Comparison of ENCODE assay signal across 8 cellular contexts in genomic region chr7:636396-636795, GRCh38.
DNase-seq lines count a peak whose midpoint lies in the region; ATAC-seq, FAIRE-seq and TF ChIP-seq lines count a peak whose summit lies in the region.

No MANE protein-coding gene starts in this region.

- no peak for DNase-seq in AG09309 (ENCODE audit: low read depth)
- peak; percentile 25 for DNase-seq in activated T-helper 1 cell treated with Interleukin-2 at 50 U/mL for 16 hours (ENCODE audit: low read depth)
- DNase-seq in keratinocyte (ENCODE audit: low read depth, low spot score) = no peak
- no peak for DNase-seq in type B pancreatic cell (ENCODE audit: extremely low spot score, unreplicated experiment)
- DNase-seq in thyroid gland = no peak

- TF ChIP-seq EP300 in Ishikawa (IDR thresholded peaks at IDR 0.05; ENCODE audit: borderline replicate concordance) = no peak

- H3K9ac ChIP-seq in keratinocyte (ENCODE audit: control insufficient read depth, extremely low read depth, insufficient read depth, low read length) = no peak overlapping the region

- no peak overlapping the region for H3K27ac Mint-ChIP-seq in type B pancreatic cell

- intact Hi-C loops in thyroid gland (cut with DNase I) = loop anchor here (10.0 kb wide), 1 partner anchor 312 kb away; no protein-coding TSS in a partner anchor

- no peaks in the 10 kb centered on the region for H3K79me2 ChIP-seq in keratinocyte (ENCODE audit: control insufficient read depth, insufficient read depth, low read length)

- peak; percentile 89 for TF ChIP-seq RAD21 in Ishikawa (IDR thresholded peaks at IDR 0.05; ENCODE audit: low read depth)

- H3K27me3 ChIP-seq in keratinocyte (ENCODE audit: control insufficient read depth, extremely low read depth, insufficient read depth, low read length) (no peaks in the 10 kb centered on the region), thyroid gland (no peaks in the 10 kb centered on the region)

- H4K20me1 ChIP-seq in keratinocyte (ENCODE audit: control insufficient read depth, extremely low read depth, insufficient read depth, low read length) = no peaks in the 10 kb centered on the region

- 88 to 93% methylated on average over 11 to 16 of the region's 17 CpGs for WGBS in thyroid gland, 2 donors

- H3K27me3 Mint-ChIP-seq in type B pancreatic cell = no peaks in the 10 kb centered on the region

- no peak overlapping the region for H2AFZ ChIP-seq in keratinocyte (ENCODE audit: control insufficient read depth, low read length)

- no peaks in the 10 kb centered on the region for H3K9me3 Mint-ChIP-seq in type B pancreatic cell

- H3K4me2 ChIP-seq in keratinocyte (ENCODE audit: control insufficient read depth, extremely low read depth, insufficient read depth, low read depth, low read length) = no peak overlapping the region

- peaks cover 6% of the 10 kb centered on the region for H3K36me3 Mint-ChIP-seq in type B pancreatic cell

- no peak for TF ChIP-seq POLR2A in thyroid gland (IDR thresholded peaks at IDR 0.05)

- no peaks in the 10 kb centered on the region for H3K4me1 Mint-ChIP-seq in type B pancreatic cell (ENCODE audit: unreplicated experiment)

- FAIRE-seq in keratinocyte (lab: Jason Lieb, UNC) = no peak

- dilution Hi-C loops in keratinocyte (cut with MboI; ENCODE audit: extremely low pct_ligation_motif_present, low sequenced_read_pairs) = no loop called here

- H3K27ac ChIP-seq in keratinocyte (ENCODE audit: control insufficient read depth, insufficient read depth, low read length) (no peak overlapping the region), thyroid gland (no peak overlapping the region)

- H3K4me1 ChIP-seq in keratinocyte (ENCODE audit: control insufficient read depth, extremely low read depth, insufficient read depth, low read length) (peaks cover 3% of the 10 kb centered on the region), thyroid gland (no peaks in the 10 kb centered on the region)

- TF ChIP-seq CTCF in AG09309 (IDR thresholded peaks at IDR 0.05; ENCODE audit: control insufficient read depth, insufficient read depth, low read depth, low read length, missing control alignments) (peak; percentile 44), keratinocyte (optimal IDR thresholded peaks at IDR 0.05 in 1 of 3, IDR thresholded peaks at IDR 0.05 in 1 of 3, conservative IDR thresholded peaks at IDR 0.05 in 1 of 3; ENCODE audit: extremely low read depth in 1 of 3, insufficient read depth in 2 of 3, low read length in 3 of 3) (peak in 2 of 3 experiments; percentile 17 to 65), type B pancreatic cell (conservative IDR thresholded peaks at IDR 0.05) (peak; percentile 50), thyroid gland (IDR thresholded peaks at IDR 0.05) (peak in 1 of 6 experiments; percentile 15)

- H3K9me3 ChIP-seq in keratinocyte (ENCODE audit: control insufficient read depth, low read depth, low read length) (no peaks in the 10 kb centered on the region), thyroid gland (no peaks in the 10 kb centered on the region)

- H3K36me3 ChIP-seq in keratinocyte (ENCODE audit: control insufficient read depth in 2 of 2, extremely low read depth in 1 of 2, insufficient read depth in 2 of 2, low read length in 2 of 2) = no peaks in the 10 kb centered on the region
- H3K36me3 ChIP-seq in thyroid gland = no peaks in the 10 kb centered on the region

- no peaks in the 10 kb centered on the region for H3K9me1 ChIP-seq in keratinocyte (ENCODE audit: control insufficient read depth, extremely low read depth, insufficient read depth, low read length)

- no peak overlapping the region for H3K4me3 ChIP-seq in AG09309 (ENCODE audit: control insufficient read depth, low read depth, low read length)
- no peak overlapping the region for H3K4me3 ChIP-seq in keratinocyte (ENCODE audit: control insufficient read depth in 2 of 3, extremely low read depth in 1 of 3, insufficient read depth in 2 of 3, low read depth in 1 of 3, low read length in 3 of 3)
- H3K4me3 ChIP-seq in thyroid gland (replicated peaks in 1 of 3) = no peak overlapping the region

- ATAC-seq in HG02885 (IDR thresholded peaks at IDR 0.05; ENCODE audit: poor library complexity, unreplicated experiment) (no peak), HG02938 (IDR thresholded peaks at IDR 0.05; ENCODE audit: unreplicated experiment) (no peak)

- no peak overlapping the region for H3K4me3 Mint-ChIP-seq in type B pancreatic cell

TF ChIP-seq in Ishikawa, 13 proteins besides CTCF, POLR2A, EP300 and RAD21:
- TF ChIP-seq ZBTB7A (IDR thresholded peaks at IDR 0.05; ENCODE audit: low read depth) (peak; percentile 90), FOXM1 (IDR thresholded peaks at IDR 0.05; ENCODE audit: borderline replicate concordance, low read depth) (no peak), EGR1 (IDR thresholded peaks at IDR 0.05) (no peak)
